ENCODE assay signal across 18 cellular contexts in the genomic region with DNA sequence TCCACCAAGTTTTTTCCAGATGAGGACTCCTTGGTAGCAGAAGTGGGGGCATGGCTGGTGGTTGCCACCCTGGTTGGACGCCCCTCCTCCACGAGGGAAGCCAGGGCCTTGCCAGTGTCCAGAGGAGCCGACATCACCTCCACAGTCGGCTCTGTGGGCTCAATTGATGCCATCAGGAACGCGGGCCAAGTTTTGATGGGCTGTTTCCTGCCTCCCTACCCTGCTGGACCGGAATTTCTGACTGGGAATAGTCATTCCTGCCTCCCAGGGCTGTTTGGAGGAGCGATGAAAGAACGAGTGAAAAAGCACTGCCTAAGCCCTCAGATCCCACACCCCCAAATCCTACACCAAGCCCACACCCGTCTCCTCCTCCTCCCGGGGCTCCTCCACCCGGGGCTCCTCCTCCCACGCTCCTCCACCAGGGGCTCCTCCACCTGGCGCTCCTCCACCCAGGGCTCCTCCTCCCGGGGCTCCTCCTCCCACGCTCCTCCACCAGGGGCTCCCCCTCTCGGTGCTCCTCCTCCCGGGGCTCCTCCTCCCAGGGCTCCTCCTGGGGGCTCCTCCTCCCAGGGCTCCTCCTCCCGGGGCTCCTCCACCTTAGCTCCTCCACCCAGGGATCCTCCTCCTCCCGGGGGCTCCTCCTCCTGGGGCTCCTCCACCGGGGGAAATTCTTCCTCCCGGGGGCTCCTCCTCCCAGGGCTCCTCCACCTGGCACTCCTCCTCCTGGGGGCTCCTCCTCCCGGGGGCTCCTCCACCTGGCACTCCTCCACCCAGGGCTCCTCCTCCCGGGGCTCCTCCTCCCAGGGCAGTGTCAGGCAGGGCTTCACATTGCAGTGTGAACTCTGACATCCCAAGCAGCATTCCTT. TPM values are rescaled to one million over a fixed set of nuclear protein-coding genes. Genes with fewer than 3 reads are reported as not detected.
DNase-seq lines count a peak whose midpoint lies in the region; ATAC-seq and TF ChIP-seq lines count a peak whose summit lies in the region.
"Had no signal": no experiment of that assay in that cellular context is flagged by ENCODE, and none has a peak within 500 bp of the region (broad histone marks: within the 10 kb centered on the region; RNA-seq: fewer than 3 reads in every experiment).

No MANE protein-coding gene starts in this region.

- no peak overlapping the region for H3K9ac ChIP-seq in SK-N-SH

- POLR2A ChIA-PET in SK-N-SH (lab: Yijun Ruan, JAX) = no interaction called here

- H3K4me1 ChIP-seq in SK-N-SH (ENCODE audit: control insufficient read depth in 1 of 2, insufficient read depth in 2 of 2, low read depth in 1 of 2, low read length in 1 of 2) (no peaks in the 10 kb centered on the region; a peak in 1 of 4 replicates), spleen (peaks cover 0 to 17% (median 1%) of the 10 kb centered on the region in 6 donors), tibial artery (no peaks in the 10 kb centered on the region)
- H3K4me1 ChIP-seq: adrenal gland had no signal

- H3K9me3 ChIP-seq in SK-N-SH = no peaks in the 10 kb centered on the region
- H3K9me3 ChIP-seq in spleen = no peaks in the 10 kb centered on the region
- H3K9me3 ChIP-seq in tibial artery = no peaks in the 10 kb centered on the region
- H3K9me3 ChIP-seq: adrenal gland had no signal

- H3K9me2 ChIP-seq in SK-N-SH = no peaks in the 10 kb centered on the region

- H3K27ac ChIP-seq in SK-N-SH (ENCODE audit: low read depth in 2 of 2, low read length in 1 of 2) (no peak overlapping the region), spleen (peak overlapping the region in 1 of 8 donors; percentile 19), tibial artery (no peak overlapping the region)
- H3K27ac ChIP-seq: adrenal gland, hepatocyte had no signal

- 60% methylated on average over 19 of the region's 24 CpGs for WGBS in SK-N-SH (ENCODE audit: low lambda C conversion rate)
- 56 to 79% (median 71%) methylated on average over 24 of the region's 24 CpGs for WGBS in spleen, 5 donors

- no peak for TF ChIP-seq POLR2A in spleen (IDR thresholded peaks at IDR 0.05)

- H2AFZ ChIP-seq in SK-N-SH (ENCODE audit: low read depth) = no peak overlapping the region
- H2AFZ ChIP-seq: hepatocyte had no signal

- H3K4me3 ChIP-seq in SK-N-SH (ENCODE audit: low read depth in 2 of 2, low read length in 1 of 2) (no peak overlapping the region), spleen (no peak overlapping the region), tibial artery (no peak overlapping the region)
- H3K4me3 ChIP-seq: adrenal gland, hepatocyte had no signal

- TF ChIP-seq EP300 in SK-N-SH (IDR thresholded peaks at IDR 0.05; ENCODE audit: borderline replicate concordance in 1 of 2, low read depth in 1 of 2, low read length in 1 of 2) = no peak

- no peak overlapping the region for H3K4me2 ChIP-seq in SK-N-SH
- H3K4me2 ChIP-seq: hepatocyte had no signal

- CTCF ChIA-PET in SK-N-SH (lab: Yijun Ruan, JAX) = interaction anchor here (41.0 kb wide), 1 partner anchor 41 kb away, joined by 642 read pairs; no protein-coding TSS in a partner anchor

- DNase-seq in SK-N-SH (no peak), NCI-H226 (peak; percentile 77), kidney glomerular epithelial cell (lab: John Stamatoyannopoulos, UW) (peak; percentile 2), spleen (peak; percentile 78), tibial artery (no peak), C1 segment of cervical spinal cord (lab: John Stamatoyannopoulos, UW) (no peak)
- DNase-seq: activated B cell treated with CpG ODN at 0.5 μM for 24 hours; adrenal gland; effector CD8-positive, alpha-beta T cell; GF-D8; HCEC 1CT; NCI-H187 treated with DMSO at 0.1 percent for 48 hours; stimulated activated naive B cell treated with anti-CD40 and anti-IgM and Interleukin-4, amounts not matched to agents 10 μg/mL and 1 μg/mL and 100 μg/mL, for 72 hours; T-cell had no signal

- no peak for ATAC-seq in SK-N-SH treated with all-trans-retinoic acid at 6 μM for 48 hours
- ATAC-seq in GM19324 (IDR thresholded peaks at IDR 0.05; ENCODE audit: low FRiP score, unreplicated experiment) = no peak
- ATAC-seq: stimulated activated naive B cell treated with anti-CD40 and anti-IgM and Interleukin-4, amounts not matched to agents 10 μg/mL and 1 μg/mL and 100 μg/mL, for 72 hours; T-cell had no signal

- no peaks in the 10 kb centered on the region for H3K36me3 ChIP-seq in SK-N-SH (replicated peaks in 1 of 2; ENCODE audit: control insufficient read depth in 1 of 2, insufficient read depth in 2 of 2, low read length in 1 of 2)
- H3K36me3 ChIP-seq in spleen = no peaks in the 10 kb centered on the region
- H3K36me3 ChIP-seq in tibial artery = no peaks in the 10 kb centered on the region
- H3K36me3 ChIP-seq: adrenal gland had no signal

- intact Hi-C loops in spleen (cut with DNase I; ENCODE audit: low total_unique reads) (no loop called here), tibial artery (cut with DNase I; ENCODE audit: low total_unique reads) (no loop called here)

- H3K79me2 ChIP-seq in SK-N-SH (ENCODE audit: insufficient read depth) = no peaks in the 10 kb centered on the region

- no peaks in the 10 kb centered on the region for H4K20me1 ChIP-seq in SK-N-SH (ENCODE audit: insufficient read depth)

- no peaks in the 10 kb centered on the region for H3K27me3 ChIP-seq in SK-N-SH (ENCODE audit: insufficient read depth)
- peaks cover 0 to 12% (median 0%) of the 10 kb centered on the region in 7 donors for H3K27me3 ChIP-seq in spleen (replicated peaks in 1 of 7)
- peaks cover 0 to 19% of the 10 kb centered on the region in 2 donors for H3K27me3 ChIP-seq in tibial artery
- H3K27me3 ChIP-seq: adrenal gland, hepatocyte had no signal

- TF ChIP-seq CTCF in SK-N-SH (IDR thresholded peaks at IDR 0.05) (no peak), spleen (IDR thresholded peaks at IDR 0.05 in 8 of 11, conservative IDR thresholded peaks at IDR 0.05 in 3 of 11) (no peak), tibial artery (IDR thresholded peaks at IDR 0.05) (no peak)

- H3F3A ChIP-seq in SK-N-SH (replicated peaks; ENCODE audit: insufficient read depth) = no peaks in the 10 kb centered on the region

- TF ChIP-seq RAD21 in SK-N-SH (IDR thresholded peaks at IDR 0.05; ENCODE audit: low read length) = no peak

TF ChIP-seq in SK-N-SH treated with all-trans-retinoic acid at 6 μM for 48 hours, 23 proteins besides CTCF, POLR2A, EP300 and RAD21 (continues in another document):
- TF ChIP-seq PPARA (CRISPR knock-in tag; IDR thresholded peaks at IDR 0.05; ENCODE audit: borderline replicate concordance) (no peak), RARB (CRISPR knock-in tag; IDR thresholded peaks at IDR 0.05) (no peak), ZNF565 (CRISPR knock-in tag; conservative IDR thresholded peaks at IDR 0.05; ENCODE audit: low read depth) (no peak), ARNTL (CRISPR knock-in tag; IDR thresholded peaks at IDR 0.05; ENCODE audit: borderline replicate concordance, low read depth) (no peak), ISL1 (CRISPR knock-in tag; IDR thresholded peaks at IDR 0.05) (no peak)

TF ChIP-seq in SK-N-SH, 30 proteins besides CTCF, POLR2A, EP300 and RAD21:
- no peak for TF ChIP-seq TCF12 (IDR thresholded peaks at IDR 0.05)
- TF ChIP-seq MXI1 (IDR thresholded peaks at IDR 0.05; ENCODE audit: low read depth, low read length) = no peak
- no peak for TF ChIP-seq FOXJ3 (CRISPR knock-in tag; IDR thresholded peaks at IDR 0.05)
- TF ChIP-seq FOXM1 (IDR thresholded peaks at IDR 0.05; ENCODE audit: low read depth) = no peak
- TF ChIP-seq POLR2AphosphoS5 (IDR thresholded peaks at IDR 0.05; ENCODE audit: low read depth, low read length) = no peak
- TF ChIP-seq ELF1 (IDR thresholded peaks at IDR 0.05) = no peak
- TF ChIP-seq SIN3A (IDR thresholded peaks at IDR 0.05; ENCODE audit: borderline replicate concordance, low read depth, low read length) = no peak
- no peak for TF ChIP-seq JUND (IDR thresholded peaks at IDR 0.05)
- TF ChIP-seq, protein P1, sequence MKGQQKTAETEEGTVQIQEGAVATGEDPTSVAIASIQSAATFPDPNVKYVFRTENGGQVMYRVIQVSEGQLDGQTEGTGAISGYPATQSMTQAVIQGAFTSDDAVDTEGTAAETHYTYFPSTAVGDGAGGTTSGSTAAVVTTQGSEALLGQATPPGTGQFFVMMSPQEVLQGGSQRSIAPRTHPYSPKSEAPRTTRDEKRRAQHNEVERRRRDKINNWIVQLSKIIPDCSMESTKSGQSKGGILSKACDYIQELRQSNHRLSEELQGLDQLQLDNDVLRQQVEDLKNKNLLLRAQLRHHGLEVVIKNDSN (IDR thresholded peaks at IDR 0.05; ENCODE audit: borderline replicate concordance, low read depth) = no peak
- no peak for TF ChIP-seq NRF1 (IDR thresholded peaks at IDR 0.05; ENCODE audit: low read depth, low read length)
- no peak for TF ChIP-seq FOSL2 (IDR thresholded peaks at IDR 0.05; ENCODE audit: borderline replicate concordance, low read depth)
- TF ChIP-seq GATA2 (CRISPR knock-in tag; IDR thresholded peaks at IDR 0.05) = no peak
- TF ChIP-seq, protein P2, sequence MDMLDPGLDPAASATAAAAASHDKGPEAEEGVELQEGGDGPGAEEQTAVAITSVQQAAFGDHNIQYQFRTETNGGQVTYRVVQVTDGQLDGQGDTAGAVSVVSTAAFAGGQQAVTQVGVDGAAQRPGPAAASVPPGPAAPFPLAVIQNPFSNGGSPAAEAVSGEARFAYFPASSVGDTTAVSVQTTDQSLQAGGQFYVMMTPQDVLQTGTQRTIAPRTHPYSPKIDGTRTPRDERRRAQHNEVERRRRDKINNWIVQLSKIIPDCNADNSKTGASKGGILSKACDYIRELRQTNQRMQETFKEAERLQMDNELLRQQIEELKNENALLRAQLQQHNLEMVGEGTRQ (IDR thresholded peaks at IDR 0.05; ENCODE audit: borderline replicate concordance, low read depth, low read length) = no peak
TF ChIP-seq in SK-N-SH: peak in this region for 0.

RNA-seq across cellular contexts. Expression of a gene that starts 10.0 kb away (rescaled TPM):
- 1.3 TPM in 2 replicates for polyA plus RNA-seq in SK-N-SH (2012; rRNA removed)
- polyA plus RNA-seq in SK-N-SH (2012; cell fraction: cytosol; rRNA removed) = 0.86 and 1.4 TPM in 2 replicates
- polyA plus RNA-seq in SK-N-SH (2012; cell fraction: nucleus; rRNA removed) = 2.5 and 2.6 TPM in 2 replicates
- total RNA-seq in spleen = 10 to 100 TPM; 49.0 to 85.6 (median 77.9) TPM
- polyA plus RNA-seq in spleen = 10 to 100 TPM; 31.3 to 83.1 (median 57.5) TPM
- total RNA-seq: M059J had no signal

Comparison
In these comparisons a context has a peak if more than half of its experiments do, and no peak if none do; other contexts are left out.
1. DNase-seq: peak in NCI-H226 (single experiment), kidney glomerular epithelial cell (single experiment) and spleen (single experiment); none in SK-N-SH (single experiment), tibial artery (0 of 2) and C1 segment of cervical spinal cord (0 of 14).
2. RNA of a gene that starts 10.0 kb away (polyA plus RNA-seq): 31.3 to 83.1 TPM in spleen; 0.86 to 2.6 TPM in SK-N-SH; every median in the first group is over 4 times any median in the second.